ENCODE assay signal across 2 cellular contexts in the genomic region with DNA sequence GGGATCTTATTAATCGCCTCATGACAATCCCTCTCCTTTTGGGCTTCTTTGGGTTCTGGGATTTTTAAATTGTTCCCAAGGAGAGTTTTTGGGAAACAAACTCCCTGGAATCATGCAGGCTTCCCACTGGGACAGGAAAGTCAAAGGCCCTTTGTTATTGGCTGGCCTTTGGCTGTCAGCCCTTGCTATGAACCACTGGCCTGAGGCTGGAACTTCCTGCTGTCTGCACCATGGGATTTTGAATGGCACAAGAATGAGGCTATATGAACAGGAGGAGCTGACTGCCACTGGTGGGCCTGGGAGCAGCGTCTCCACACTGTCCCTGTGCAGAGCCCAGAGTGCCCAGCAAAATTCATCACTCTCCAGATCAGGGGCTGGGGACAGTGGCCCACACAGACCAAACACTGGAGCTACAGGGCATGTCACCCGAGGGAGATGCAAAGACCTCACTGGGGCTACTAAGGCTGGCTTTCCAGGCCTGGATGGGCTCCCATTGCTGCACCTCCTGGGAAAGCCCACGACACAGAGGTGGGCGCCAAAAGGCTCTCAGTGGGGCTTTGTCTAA.
TF ChIP-seq lines count a peak whose summit lies in the region.

No MANE protein-coding gene starts in this region.

TF ChIP-seq in SK-N-SH, 30 proteins besides CTCF, POLR2A, EP300 and RAD21 (continued from another document):
- TF ChIP-seq, protein P1, sequence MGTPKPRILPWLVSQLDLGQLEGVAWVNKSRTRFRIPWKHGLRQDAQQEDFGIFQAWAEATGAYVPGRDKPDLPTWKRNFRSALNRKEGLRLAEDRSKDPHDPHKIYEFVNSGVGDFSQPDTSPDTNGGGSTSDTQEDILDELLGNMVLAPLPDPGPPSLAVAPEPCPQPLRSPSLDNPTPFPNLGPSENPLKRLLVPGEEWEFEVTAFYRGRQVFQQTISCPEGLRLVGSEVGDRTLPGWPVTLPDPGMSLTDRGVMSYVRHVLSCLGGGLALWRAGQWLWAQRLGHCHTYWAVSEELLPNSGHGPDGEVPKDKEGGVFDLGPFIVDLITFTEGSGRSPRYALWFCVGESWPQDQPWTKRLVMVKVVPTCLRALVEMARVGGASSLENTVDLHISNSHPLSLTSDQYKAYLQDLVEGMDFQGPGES (IDR thresholded peaks at IDR 0.05; ENCODE audit: low read depth, low read length) = no peak
- TF ChIP-seq, protein P2, sequence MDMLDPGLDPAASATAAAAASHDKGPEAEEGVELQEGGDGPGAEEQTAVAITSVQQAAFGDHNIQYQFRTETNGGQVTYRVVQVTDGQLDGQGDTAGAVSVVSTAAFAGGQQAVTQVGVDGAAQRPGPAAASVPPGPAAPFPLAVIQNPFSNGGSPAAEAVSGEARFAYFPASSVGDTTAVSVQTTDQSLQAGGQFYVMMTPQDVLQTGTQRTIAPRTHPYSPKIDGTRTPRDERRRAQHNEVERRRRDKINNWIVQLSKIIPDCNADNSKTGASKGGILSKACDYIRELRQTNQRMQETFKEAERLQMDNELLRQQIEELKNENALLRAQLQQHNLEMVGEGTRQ (IDR thresholded peaks at IDR 0.05; ENCODE audit: borderline replicate concordance, low read depth, low read length) = no peak
- TF ChIP-seq POLR2AphosphoS5 (IDR thresholded peaks at IDR 0.05; ENCODE audit: low read depth, low read length) = no peak
- no peak for TF ChIP-seq SMC3 (IDR thresholded peaks at IDR 0.05; ENCODE audit: low read depth, low read length)

TF ChIP-seq in SK-N-SH treated with all-trans-retinoic acid at 6 μM for 48 hours, 23 proteins besides CTCF, POLR2A, EP300 and RAD21 (continued from another document):
- TF ChIP-seq TCF4 (CRISPR knock-in tag; IDR thresholded peaks at IDR 0.05; ENCODE audit: borderline replicate concordance) = no peak
- TF ChIP-seq ESRRG (CRISPR knock-in tag; IDR thresholded peaks at IDR 0.05) = no peak
- TF ChIP-seq ISL1 (CRISPR knock-in tag; IDR thresholded peaks at IDR 0.05) = no peak
